In the genomic region with DNA sequence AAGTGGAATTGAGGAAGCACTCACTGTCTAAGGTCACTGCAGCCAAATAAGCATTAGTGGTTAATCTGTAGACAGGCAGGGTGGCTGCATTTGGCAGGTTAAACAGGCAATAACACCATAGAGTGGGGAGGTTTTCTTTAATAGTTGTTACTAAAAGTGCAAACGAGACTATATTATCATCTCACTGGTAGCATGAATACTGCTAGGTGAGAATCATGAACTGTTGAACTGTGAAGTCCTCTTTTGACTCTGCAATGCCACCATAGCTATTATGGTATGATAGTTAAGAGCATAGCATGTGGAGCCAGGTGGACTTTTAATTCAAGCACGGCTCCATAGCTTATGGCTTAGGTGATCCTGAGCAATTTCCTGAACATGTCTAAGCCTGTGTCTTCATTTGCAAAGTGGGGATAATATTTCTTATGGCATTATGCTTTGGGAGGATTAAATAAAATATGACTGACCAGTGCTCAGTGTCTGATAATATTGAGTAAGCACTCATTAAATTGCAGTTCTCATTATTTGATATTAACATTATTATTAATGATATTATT, we compare ENCODE assay signal across 19 cellular contexts.
"Had no signal": no experiment of that assay in that cellular context is flagged by ENCODE, and none has a peak within 500 bp of the region (broad histone marks: within the 10 kb centered on the region; RNA-seq: fewer than 3 reads in every experiment).

No MANE protein-coding gene starts in this region.

- ATAC-seq: activated naive CD8-positive, alpha-beta T cell treated with anti-CD3 and anti-CD28 coated beads, Interleukin-2, amount 50 U/mL, for 24 hours; activated T-helper 17 cell treated with anti-CD3 and anti-CD28 coated beads, Interleukin-2, amount 50 U/mL, for 72 hours; effector memory CD8-positive, alpha-beta T cell; gastroesophageal sphincter; heart right ventricle had no signal

- H3K4me1 ChIP-seq: gastroesophageal sphincter, heart right ventricle, right atrium auricular region, transverse colon, vagina had no signal

- DNase-seq: activated CD4-positive, CD25-positive, alpha-beta regulatory T cell treated with anti-CD3 and anti-CD28 coated beads, Interleukin-2, amount 50 U/mL, for 72 hours; activated naive CD4-positive, alpha-beta T cell treated with anti-CD3 and anti-CD28 coated beads for 36 hours; activated naive CD8-positive, alpha-beta T cell treated with anti-CD3 and anti-CD28 coated beads, Interleukin-2, amount 50 U/mL, for 24 hours; activated T-cell treated with anti-CD3 and anti-CD28 coated beads for 4 hours; aorta; cerebellar nuclear complex; effector memory CD8-positive, alpha-beta T cell; heart right ventricle; midbrain; stimulated activated CD4-positive, alpha-beta T cell treated with anti-CD3 and anti-CD28 coated beads, Interleukin-4, amount 100 ng/mL, for 24 hours; stimulated activated naive CD4-positive, alpha-beta T cell treated with Interleukin-2 at 50 U/mL for 16 hours; substantia nigra; transverse colon had no signal

- H3K27me3 ChIP-seq: gastroesophageal sphincter, heart right ventricle, right atrium auricular region, transverse colon, vagina had no signal

- H3K27ac ChIP-seq: epithelial cell of prostate, gastroesophageal sphincter, heart right ventricle, right atrium auricular region, skin epidermis, transverse colon, vagina had no signal
